In the genomic region with DNA sequence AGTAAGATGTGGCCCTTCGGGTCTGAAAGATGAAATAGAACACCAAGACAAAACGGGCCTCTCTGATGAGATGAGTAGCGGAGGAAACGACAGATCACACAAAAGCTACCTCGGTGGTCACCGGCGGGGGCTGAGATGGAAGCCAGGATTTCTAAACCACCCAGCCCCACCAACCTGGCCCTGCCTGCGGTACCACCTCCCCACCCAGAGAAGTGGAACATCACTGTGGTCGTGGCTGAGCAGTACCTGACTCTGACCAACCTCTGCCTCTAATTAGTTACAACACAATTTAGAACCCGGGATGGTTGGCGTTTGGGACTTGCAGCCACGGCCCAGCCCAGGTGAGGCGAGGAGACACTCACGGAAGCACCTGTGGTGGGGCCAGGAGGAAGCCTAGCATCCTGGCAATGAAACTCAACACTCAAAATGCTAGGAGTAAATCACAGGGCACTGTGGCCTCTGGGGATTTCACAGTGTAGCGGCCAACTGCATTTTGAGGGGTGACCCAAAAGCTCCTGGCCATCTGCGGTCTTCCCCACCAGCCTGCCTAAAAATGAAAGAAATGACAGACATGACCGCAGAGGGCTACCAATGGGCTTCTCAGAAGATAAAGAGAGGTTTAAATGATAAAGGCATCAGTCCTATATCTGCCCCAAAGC, we compare ENCODE assay signal across 2 cellular contexts.
TF ChIP-seq lines count a peak whose summit lies in the region.

No MANE protein-coding gene starts in this region.

TF ChIP-seq in liver, 16 proteins besides CTCF, POLR2A, EP300 and RAD21 (continued from another document):
- TF ChIP-seq, protein P1, sequence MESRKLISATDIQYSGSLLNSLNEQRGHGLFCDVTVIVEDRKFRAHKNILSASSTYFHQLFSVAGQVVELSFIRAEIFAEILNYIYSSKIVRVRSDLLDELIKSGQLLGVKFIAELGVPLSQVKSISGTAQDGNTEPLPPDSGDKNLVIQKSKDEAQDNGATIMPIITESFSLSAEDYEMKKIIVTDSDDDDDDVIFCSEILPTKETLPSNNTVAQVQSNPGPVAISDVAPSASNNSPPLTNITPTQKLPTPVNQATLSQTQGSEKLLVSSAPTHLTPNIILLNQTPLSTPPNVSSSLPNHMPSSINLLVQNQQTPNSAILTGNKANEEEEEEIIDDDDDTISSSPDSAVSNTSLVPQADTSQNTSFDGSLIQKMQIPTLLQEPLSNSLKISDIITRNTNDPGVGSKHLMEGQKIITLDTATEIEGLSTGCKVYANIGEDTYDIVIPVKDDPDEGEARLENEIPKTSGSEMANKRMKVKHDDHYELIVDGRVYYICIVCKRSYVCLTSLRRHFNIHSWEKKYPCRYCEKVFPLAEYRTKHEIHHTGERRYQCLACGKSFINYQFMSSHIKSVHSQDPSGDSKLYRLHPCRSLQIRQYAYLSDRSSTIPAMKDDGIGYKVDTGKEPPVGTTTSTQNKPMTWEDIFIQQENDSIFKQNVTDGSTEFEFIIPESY (IDR thresholded peaks at IDR 0.05), result no peak
- TF ChIP-seq, protein P2, sequence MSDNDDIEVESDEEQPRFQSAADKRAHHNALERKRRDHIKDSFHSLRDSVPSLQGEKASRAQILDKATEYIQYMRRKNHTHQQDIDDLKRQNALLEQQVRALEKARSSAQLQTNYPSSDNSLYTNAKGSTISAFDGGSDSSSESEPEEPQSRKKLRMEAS (IDR thresholded peaks at IDR 0.05), result no peak
- TF ChIP-seq, protein P3, sequence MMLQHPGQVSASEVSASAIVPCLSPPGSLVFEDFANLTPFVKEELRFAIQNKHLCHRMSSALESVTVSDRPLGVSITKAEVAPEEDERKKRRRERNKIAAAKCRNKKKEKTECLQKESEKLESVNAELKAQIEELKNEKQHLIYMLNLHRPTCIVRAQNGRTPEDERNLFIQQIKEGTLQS (IDR thresholded peaks at IDR 0.05), result no peak
- TF ChIP-seq, protein P4, sequence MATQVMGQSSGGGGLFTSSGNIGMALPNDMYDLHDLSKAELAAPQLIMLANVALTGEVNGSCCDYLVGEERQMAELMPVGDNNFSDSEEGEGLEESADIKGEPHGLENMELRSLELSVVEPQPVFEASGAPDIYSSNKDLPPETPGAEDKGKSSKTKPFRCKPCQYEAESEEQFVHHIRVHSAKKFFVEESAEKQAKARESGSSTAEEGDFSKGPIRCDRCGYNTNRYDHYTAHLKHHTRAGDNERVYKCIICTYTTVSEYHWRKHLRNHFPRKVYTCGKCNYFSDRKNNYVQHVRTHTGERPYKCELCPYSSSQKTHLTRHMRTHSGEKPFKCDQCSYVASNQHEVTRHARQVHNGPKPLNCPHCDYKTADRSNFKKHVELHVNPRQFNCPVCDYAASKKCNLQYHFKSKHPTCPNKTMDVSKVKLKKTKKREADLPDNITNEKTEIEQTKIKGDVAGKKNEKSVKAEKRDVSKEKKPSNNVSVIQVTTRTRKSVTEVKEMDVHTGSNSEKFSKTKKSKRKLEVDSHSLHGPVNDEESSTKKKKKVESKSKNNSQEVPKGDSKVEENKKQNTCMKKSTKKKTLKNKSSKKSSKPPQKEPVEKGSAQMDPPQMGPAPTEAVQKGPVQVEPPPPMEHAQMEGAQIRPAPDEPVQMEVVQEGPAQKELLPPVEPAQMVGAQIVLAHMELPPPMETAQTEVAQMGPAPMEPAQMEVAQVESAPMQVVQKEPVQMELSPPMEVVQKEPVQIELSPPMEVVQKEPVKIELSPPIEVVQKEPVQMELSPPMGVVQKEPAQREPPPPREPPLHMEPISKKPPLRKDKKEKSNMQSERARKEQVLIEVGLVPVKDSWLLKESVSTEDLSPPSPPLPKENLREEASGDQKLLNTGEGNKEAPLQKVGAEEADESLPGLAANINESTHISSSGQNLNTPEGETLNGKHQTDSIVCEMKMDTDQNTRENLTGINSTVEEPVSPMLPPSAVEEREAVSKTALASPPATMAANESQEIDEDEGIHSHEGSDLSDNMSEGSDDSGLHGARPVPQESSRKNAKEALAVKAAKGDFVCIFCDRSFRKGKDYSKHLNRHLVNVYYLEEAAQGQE (IDR thresholded peaks at IDR 0.05), result no peak
- TF ChIP-seq JUND (IDR thresholded peaks at IDR 0.05) (no peak), EGR1 (IDR thresholded peaks at IDR 0.05; ENCODE audit: low read depth in 2 of 2) (no peak), YY1 (IDR thresholded peaks at IDR 0.05) (no peak), SP1 (IDR thresholded peaks at IDR 0.05) (no peak), HNF4G (IDR thresholded peaks at IDR 0.05) (no peak), RXRA (IDR thresholded peaks at IDR 0.05) (no peak), NR2F2 (IDR thresholded peaks at IDR 0.05) (no peak), FOXA1 (IDR thresholded peaks at IDR 0.05) (no peak), HNF4A (conservative IDR thresholded peaks at IDR 0.05) (no peak), FOXA2 (IDR thresholded peaks at IDR 0.05) (no peak), GABPA (IDR thresholded peaks at IDR 0.05 in 1 of 2, conservative IDR thresholded peaks at IDR 0.05 in 1 of 2) (no peak)

TF ChIP-seq in HepG2, 621 proteins besides CTCF, POLR2A, EP300 and RAD21 (continued from another document):
- TF ChIP-seq ZC3H4 (CRISPR knock-in tag; IDR thresholded peaks at IDR 0.05; ENCODE audit: borderline replicate concordance) (no peak), STAT5B (CRISPR knock-in tag; IDR thresholded peaks at IDR 0.05) (no peak), JUN (CRISPR knock-in tag; IDR thresholded peaks at IDR 0.05) (no peak), KLF11 (CRISPR knock-in tag; IDR thresholded peaks at IDR 0.05) (no peak), ZNF879 (CRISPR knock-in tag; IDR thresholded peaks at IDR 0.05) (no peak), FOXA3 (CRISPR knock-in tag; IDR thresholded peaks at IDR 0.05) (no peak), MATR3 (CRISPR knock-in tag; IDR thresholded peaks at IDR 0.05) (no peak), SMC3 (IDR thresholded peaks at IDR 0.05; ENCODE audit: low read length) (no peak), ZSCAN21 (CRISPR knock-in tag; IDR thresholded peaks at IDR 0.05; ENCODE audit: borderline replicate concordance) (no peak)
- TF ChIP-seq, protein P5, sequence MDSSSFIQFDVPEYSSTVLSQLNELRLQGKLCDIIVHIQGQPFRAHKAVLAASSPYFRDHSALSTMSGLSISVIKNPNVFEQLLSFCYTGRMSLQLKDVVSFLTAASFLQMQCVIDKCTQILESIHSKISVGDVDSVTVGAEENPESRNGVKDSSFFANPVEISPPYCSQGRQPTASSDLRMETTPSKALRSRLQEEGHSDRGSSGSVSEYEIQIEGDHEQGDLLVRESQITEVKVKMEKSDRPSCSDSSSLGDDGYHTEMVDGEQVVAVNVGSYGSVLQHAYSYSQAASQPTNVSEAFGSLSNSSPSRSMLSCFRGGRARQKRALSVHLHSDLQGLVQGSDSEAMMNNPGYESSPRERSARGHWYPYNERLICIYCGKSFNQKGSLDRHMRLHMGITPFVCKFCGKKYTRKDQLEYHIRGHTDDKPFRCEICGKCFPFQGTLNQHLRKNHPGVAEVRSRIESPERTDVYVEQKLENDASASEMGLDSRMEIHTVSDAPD (CRISPR knock-in tag; IDR thresholded peaks at IDR 0.05), result no peak
- TF ChIP-seq, protein P6, sequence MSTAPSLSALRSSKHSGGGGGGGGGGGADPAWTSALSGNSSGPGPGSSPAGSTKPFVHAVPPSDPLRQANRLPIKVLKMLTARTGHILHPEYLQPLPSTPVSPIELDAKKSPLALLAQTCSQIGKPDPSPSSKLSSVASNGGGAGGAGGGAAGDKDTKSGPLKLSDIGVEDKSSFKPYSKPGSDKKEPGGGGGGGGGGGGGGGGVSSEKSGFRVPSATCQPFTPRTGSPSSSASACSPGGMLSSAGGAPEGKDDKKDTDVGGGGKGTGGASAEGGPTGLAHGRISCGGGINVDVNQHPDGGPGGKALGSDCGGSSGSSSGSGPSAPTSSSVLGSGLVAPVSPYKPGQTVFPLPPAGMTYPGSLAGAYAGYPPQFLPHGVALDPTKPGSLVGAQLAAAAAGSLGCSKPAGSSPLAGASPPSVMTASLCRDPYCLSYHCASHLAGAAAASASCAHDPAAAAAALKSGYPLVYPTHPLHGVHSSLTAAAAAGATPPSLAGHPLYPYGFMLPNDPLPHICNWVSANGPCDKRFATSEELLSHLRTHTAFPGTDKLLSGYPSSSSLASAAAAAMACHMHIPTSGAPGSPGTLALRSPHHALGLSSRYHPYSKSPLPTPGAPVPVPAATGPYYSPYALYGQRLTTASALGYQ (CRISPR knock-in tag; IDR thresholded peaks at IDR 0.05), result no peak
- TF ChIP-seq, protein P7, sequence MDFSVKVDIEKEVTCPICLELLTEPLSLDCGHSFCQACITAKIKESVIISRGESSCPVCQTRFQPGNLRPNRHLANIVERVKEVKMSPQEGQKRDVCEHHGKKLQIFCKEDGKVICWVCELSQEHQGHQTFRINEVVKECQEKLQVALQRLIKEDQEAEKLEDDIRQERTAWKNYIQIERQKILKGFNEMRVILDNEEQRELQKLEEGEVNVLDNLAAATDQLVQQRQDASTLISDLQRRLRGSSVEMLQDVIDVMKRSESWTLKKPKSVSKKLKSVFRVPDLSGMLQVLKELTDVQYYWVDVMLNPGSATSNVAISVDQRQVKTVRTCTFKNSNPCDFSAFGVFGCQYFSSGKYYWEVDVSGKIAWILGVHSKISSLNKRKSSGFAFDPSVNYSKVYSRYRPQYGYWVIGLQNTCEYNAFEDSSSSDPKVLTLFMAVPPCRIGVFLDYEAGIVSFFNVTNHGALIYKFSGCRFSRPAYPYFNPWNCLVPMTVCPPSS (IDR thresholded peaks at IDR 0.05), result no peak
TF ChIP-seq in HepG2: peak in this region for 0.
